ENCODE assay signal across 8 cellular contexts in genomic region chr20:63739129-63740069, GRCh38. TPM values are rescaled to one million over a fixed set of nuclear protein-coding genes. Genes with fewer than 3 reads are reported as not detected.
DNase-seq lines count a peak whose midpoint lies in the region; ATAC-seq, FAIRE-seq and TF ChIP-seq lines count a peak whose summit lies in the region.

Gene SLC2A4RG, plus strand, starts transcription at chr20:63739776. Its CDS starts 137 bp downstream, at chr20:63739913.

- H3K4me1 Mint-ChIP-seq in CD14-positive monocyte (peaks cover 21% of the 10 kb centered on the region), type B pancreatic cell (ENCODE audit: unreplicated experiment) (no peaks in the 10 kb centered on the region)
- H3K4me1 Mint-ChIP-seq in activated naive CD4-positive, alpha-beta T cell treated with anti-CD3 and anti-CD28 coated beads, Interleukin-2, amount 10 ng/mL, durations not matched to agents 7 days and 5 days = peaks cover 18% of the 10 kb centered on the region
- H3K4me1 Mint-ChIP-seq in natural killer cell treated with Interleukin-12 subunit alpha and Interleukin-12 subunit beta and Interleukin-15 and Interleukin-18, amount 100 ng/mL, for 72 hours (ENCODE audit: low read depth in 2 of 2) = peaks cover 12 to 15% of the 10 kb centered on the region in 2 donors

- H3K27me3 Mint-ChIP-seq in CD14-positive monocyte (ENCODE audit: low read depth in 3 of 3) (peaks cover 17 to 37% (median 25%) of the 10 kb centered on the region in 3 donors), type B pancreatic cell (peaks cover 3% of the 10 kb centered on the region)
- no peaks in the 10 kb centered on the region for H3K27me3 Mint-ChIP-seq in activated naive CD4-positive, alpha-beta T cell treated with anti-CD3 and anti-CD28 coated beads, Interleukin-2, amount 10 ng/mL, durations not matched to agents 7 days and 5 days
- no peaks in the 10 kb centered on the region for H3K27me3 Mint-ChIP-seq in natural killer cell treated with Interleukin-12 subunit alpha and Interleukin-12 subunit beta and Interleukin-15 and Interleukin-18, amount 100 ng/mL, for 72 hours

- CTCF ChIA-PET in RWPE1 (lab: Yijun Ruan, JAX) = interaction anchor here (2.0 kb wide), 1 partner anchor 32 kb away, joined by 8 read pairs; the partner anchor contains the start of genes ARFRP1 and ZGPAT
- CTCF ChIA-PET in activated naive CD4-positive, alpha-beta T cell treated with anti-CD3 and anti-CD28 coated beads, Interleukin-2, amount 10 ng/mL, durations not matched to agents 7 days and 5 days (lab: Charles Lee) = interaction anchor here (1.0 to 1.5 kb wide), 2 partner anchors 31 to 33 kb away, joined by 3 to 8 read pairs; partner anchors contain the start of genes ARFRP1 and ZGPAT

- no peaks in the 10 kb centered on the region for H3K4me1 ChIP-seq in foreskin keratinocyte

- DNase-seq in CD14-positive monocyte (ENCODE audit: low spot score) = no peak
- DNase-seq in HTR-8/SVneo (ENCODE audit: insufficient read length, low spot score) = peak; percentile 99
- peak; percentile 98 for DNase-seq in RWPE1 (ENCODE audit: low spot score)
- peak; percentile 77 for DNase-seq in activated naive CD4-positive, alpha-beta T cell treated with anti-CD3 and anti-CD28 coated beads, Interleukin-2, amount 10 ng/mL, durations not matched to agents 7 days and 5 days
- no peak for DNase-seq in foreskin keratinocyte
- peak; percentile 87 for DNase-seq in natural killer cell treated with Interleukin-12 subunit alpha and Interleukin-12 subunit beta and Interleukin-15 and Interleukin-18, amount 100 ng/mL, for 72 hours (ENCODE audit: low spot score)
- DNase-seq in type B pancreatic cell (ENCODE audit: extremely low spot score, unreplicated experiment) = peak; percentile 84

- POLR2A ChIA-PET in RWPE1 (lab: Yijun Ruan, JAX; ENCODE audit: low non-redundant PET) = interaction anchor here (0.6 kb wide), 1 partner anchor 11 kb away, joined by 10 read pairs; no protein-coding TSS in a partner anchor

- H3K4me3 Mint-ChIP-seq in CD14-positive monocyte (peak within 1 kb of the TSS; percentile 62 to 71), type B pancreatic cell (peak within 1 kb of the TSS; percentile 83)
- peak within 1 kb of the TSS; percentile 89 for H3K4me3 Mint-ChIP-seq in activated naive CD4-positive, alpha-beta T cell treated with anti-CD3 and anti-CD28 coated beads, Interleukin-2, amount 10 ng/mL, durations not matched to agents 7 days and 5 days
- no peak within 1 kb of the TSS for H3K4me3 Mint-ChIP-seq in natural killer cell treated with Interleukin-12 subunit alpha and Interleukin-12 subunit beta and Interleukin-15 and Interleukin-18, amount 100 ng/mL, for 72 hours

- H3K9me3 Mint-ChIP-seq in CD14-positive monocyte = peaks cover 0 to 4% (median 0%) of the 10 kb centered on the region in 7 donors
- H3K9me3 Mint-ChIP-seq in activated naive CD4-positive, alpha-beta T cell treated with anti-CD3 and anti-CD28 coated beads, Interleukin-2, amount 10 ng/mL, durations not matched to agents 7 days and 5 days = no peaks in the 10 kb centered on the region
- no peaks in the 10 kb centered on the region for H3K9me3 Mint-ChIP-seq in natural killer cell treated with Interleukin-12 subunit alpha and Interleukin-12 subunit beta and Interleukin-15 and Interleukin-18, amount 100 ng/mL, for 72 hours
- no peaks in the 10 kb centered on the region for H3K9me3 Mint-ChIP-seq in type B pancreatic cell

- H3K27ac Mint-ChIP-seq in CD14-positive monocyte (peak within 1 kb of the TSS in 1 of 7 donors; percentile 36), type B pancreatic cell (no peak within 1 kb of the TSS)
- peak within 1 kb of the TSS; percentile 55 for H3K27ac Mint-ChIP-seq in activated naive CD4-positive, alpha-beta T cell treated with anti-CD3 and anti-CD28 coated beads, Interleukin-2, amount 10 ng/mL, durations not matched to agents 7 days and 5 days
- H3K27ac Mint-ChIP-seq in natural killer cell treated with Interleukin-12 subunit alpha and Interleukin-12 subunit beta and Interleukin-15 and Interleukin-18, amount 100 ng/mL, for 72 hours = no peak within 1 kb of the TSS

- H3K27ac ChIP-seq in RWPE1 = peak within 1 kb of the TSS; percentile 99
- no peak within 1 kb of the TSS for H3K27ac ChIP-seq in foreskin keratinocyte

- intact Hi-C loops in CD14-positive monocyte (cut with micrococcal nuclease) = loop anchor here (2.0 to 5.0 kb wide), 5 partner anchors 31 to 167 kb away; partner anchors contain the start of genes ABHD16B (in 1 of the 2), HELZ2 (in 1 of the 2), RTEL1 (in 1 of the 2) and ZGPAT (in 1 of the 2)

- TF ChIP-seq CTCF in CD14-positive monocyte (IDR thresholded peaks at IDR 0.05) (no peak), RWPE1 (conservative IDR thresholded peaks at IDR 0.05; ENCODE audit: low read depth) (no peak), foreskin keratinocyte (conservative IDR thresholded peaks at IDR 0.05) (no peak), type B pancreatic cell (conservative IDR thresholded peaks at IDR 0.05) (no peak)

- no peak for FAIRE-seq in HTR-8/SVneo (lab: Jason Lieb, UNC)

- ATAC-seq in GM19324 (IDR thresholded peaks at IDR 0.05; ENCODE audit: low FRiP score, unreplicated experiment) (peak; percentile 48), foreskin keratinocyte (peak; percentile 37)
- ATAC-seq in natural killer cell treated with Interleukin-12 subunit alpha and Interleukin-12 subunit beta and Interleukin-15 and Interleukin-18, amount 100 ng/mL, for 72 hours = peak; percentile 88 to 92

- H3K36me3 Mint-ChIP-seq in CD14-positive monocyte (peaks cover 8 to 21% of the 10 kb centered on the region in 2 donors), type B pancreatic cell (no peaks in the 10 kb centered on the region)
- peaks cover 27% of the 10 kb centered on the region for H3K36me3 Mint-ChIP-seq in activated naive CD4-positive, alpha-beta T cell treated with anti-CD3 and anti-CD28 coated beads, Interleukin-2, amount 10 ng/mL, durations not matched to agents 7 days and 5 days
- no peaks in the 10 kb centered on the region for H3K36me3 Mint-ChIP-seq in natural killer cell treated with Interleukin-12 subunit alpha and Interleukin-12 subunit beta and Interleukin-15 and Interleukin-18, amount 100 ng/mL, for 72 hours

- no peaks in the 10 kb centered on the region for H3K27me3 ChIP-seq in foreskin keratinocyte

RNA-seq across cellular contexts. Expression of gene SLC2A4RG, which starts in this region (rescaled TPM):
- 1 to 10 TPM in 1 of 2 donors, under 1 TPM in 1; 0.46 to 1.5 TPM for polyA plus RNA-seq in CD14-positive monocyte
- total RNA-seq in foreskin keratinocyte = 53.2 and 57.0 TPM in 2 replicates
- 89.1 and 100 TPM in 2 replicates for polyA plus RNA-seq in foreskin keratinocyte
- 10 to 100 TPM; 21.0 to 31.1 TPM for total RNA-seq in natural killer cell treated with Interleukin-12 subunit alpha and Interleukin-12 subunit beta and Interleukin-15 and Interleukin-18, amount 100 ng/mL, for 72 hours
- 52.6 and 75.6 TPM in 2 replicates for total RNA-seq in type B pancreatic cell (ENCODE audit: low replicate concordance)

Comparison
In these comparisons a context has a peak if more than half of its experiments do, and no peak if none do; other contexts are left out.
1. RNA of gene SLC2A4RG (polyA plus RNA-seq): 89.1 to 100 TPM in foreskin keratinocyte; 0.46 to 1.5 TPM in CD14-positive monocyte; every median in the first group is over 10 times any median in the second.
2. DNase-seq: peak in HTR-8/SVneo (single experiment), RWPE1 (single experiment), activated naive CD4-positive, alpha-beta T cell treated with anti-CD3 and anti-CD28 coated beads, Interleukin-2, amount 10 ng/mL, durations not matched to agents 7 days and 5 days (single experiment), natural killer cell treated with Interleukin-12 subunit alpha and Interleukin-12 subunit beta and Interleukin-15 and Interleukin-18, amount 100 ng/mL, for 72 hours (single experiment) and type B pancreatic cell (single experiment); none in CD14-positive monocyte (single experiment) and foreskin keratinocyte (0 of 2).
3. ATAC-seq: peak in every context shown above with its lines; median percentile 90 in natural killer cell treated with Interleukin-12 subunit alpha and Interleukin-12 subunit beta and Interleukin-15 and Interleukin-18, amount 100 ng/mL, for 72 hours; 48 in GM19324; 37 in foreskin keratinocyte.